In genomic region chr9:115393976-115394775, GRCh38 we compare ENCODE assay signal across 22 cellular contexts.
DNase-seq lines count a peak whose midpoint lies in the region; ATAC-seq and TF ChIP-seq lines count a peak whose summit lies in the region.
"Had no signal": no experiment of that assay in that cellular context is flagged by ENCODE, and none has a peak within 500 bp of the region (broad histone marks: within the 10 kb centered on the region; RNA-seq: fewer than 3 reads in every experiment).

No MANE protein-coding gene starts in this region.

- BruUV-seq in PC-3 (replicated peaks; lab: Mats Ljungman, UMichigan) (no TSS peak), Caco-2 (replicated peaks; lab: Mats Ljungman, UMichigan) (no TSS peak), Calu3 (replicated peaks; lab: Mats Ljungman, UMichigan) (no TSS peak)

- H3F3A ChIP-seq in PC-3 (ENCODE audit: low read length, unreplicated experiment): no peaks in the 10 kb centered on the region

- H3K27ac Mint-ChIP-seq in Caco-2 (ENCODE audit: unreplicated experiment) (no peak overlapping the region), Calu3 (ENCODE audit: unreplicated experiment) (no peak overlapping the region)
- H3K27ac Mint-ChIP-seq: memory B cell, T-cell had no signal

- H3K9me3 ChIP-seq in PC-3 (ENCODE audit: low read length): no peaks in the 10 kb centered on the region
- no peaks in the 10 kb centered on the region for H3K9me3 ChIP-seq in Caco-2
- H3K9me3 ChIP-seq: neutrophil had no signal

- CTCF ChIA-PET in PC-3 (lab: Charles Lee): no interaction called here
- CTCF ChIA-PET in Caco-2 (lab: Charles Lee): no interaction called here
- CTCF ChIA-PET in Calu3 (lab: Charles Lee): no interaction called here

- H3K27ac ChIP-seq in PC-3 (ENCODE audit: low read length): peak overlapping the region; percentile 97
- H3K27ac ChIP-seq: GM23248, neutrophil had no signal

- no peaks in the 10 kb centered on the region for H3K27me3 Mint-ChIP-seq in Caco-2 (ENCODE audit: insufficient read depth, unreplicated experiment)
- H3K27me3 Mint-ChIP-seq in Calu3 (ENCODE audit: unreplicated experiment): no peaks in the 10 kb centered on the region
- H3K27me3 Mint-ChIP-seq: memory B cell had no signal

- POLR2A ChIA-PET in PC-3 (lab: Charles Lee; ENCODE audit: unreplicated experiment): no interaction called here
- POLR2A ChIA-PET in Caco-2 (lab: Charles Lee): no interaction called here

- DNase-seq in AG10803 (ENCODE audit: low read depth) (peak; percentile 46), PC-3 (peak; percentile 94), cerebellar cortex (ENCODE audit: low spot score) (peak; percentile 7), medulla oblongata (ENCODE audit: extremely low spot score) (peak; percentile 65), Caco-2 (no peak), Calu3 (no peak), RKO (ENCODE audit: low spot score) (no peak)
- DNase-seq: activated CD4-positive, CD25-positive, alpha-beta regulatory T cell treated with anti-CD3 and anti-CD28 coated beads, Interleukin-2, amount 50 U/mL, for 72 hours; activated T-cell treated with anti-CD3 and anti-CD28 coated beads, Interleukin-2, amount 50 U/mL, for 1 hour; GF-D8; GM23248; IMR-90; NCI-H1092 treated with DMSO at 0.1 percent for 48 hours; NCI-H2029; NCI-H82; SIG-M5; small intestine; stimulated activated CD4-positive, alpha-beta T cell treated with anti-CD3 and anti-CD28 coated beads, Interleukin-1b, Interleukin-23, amount 100 ng/mL, for 48 hours; T-cell had no signal

- intact Hi-C loops in PC-3 (cut with micrococcal nuclease) (no loop called here), Caco-2 (cut with micrococcal nuclease; ENCODE audit: unreplicated experiment) (no loop called here), Calu3 (cut with micrococcal nuclease; ENCODE audit: unreplicated experiment) (no loop called here)

- no peaks in the 10 kb centered on the region for H3K79me2 ChIP-seq in PC-3 (ENCODE audit: low read length)

- H3K4me3 Mint-ChIP-seq in Caco-2 (ENCODE audit: unreplicated experiment) (no peak overlapping the region), Calu3 (ENCODE audit: low read depth, unreplicated experiment) (no peak overlapping the region)
- H3K4me3 Mint-ChIP-seq: memory B cell, T-cell had no signal

- peak; percentile 68 for ATAC-seq in PC-3
- ATAC-seq in GM21717 (IDR thresholded peaks at IDR 0.05; ENCODE audit: unreplicated experiment): no peak
- ATAC-seq: T-cell had no signal

- H3K4me1 ChIP-seq in PC-3 (ENCODE audit: insufficient read depth, low read length) (peaks cover 39% of the 10 kb centered on the region), Caco-2 (0 out of 2 replicates have a peak, but pooled peaks cover 4% of the 10 kb centered on the region)

- H3K36me3 ChIP-seq in PC-3 (ENCODE audit: low read depth, low read length) (no peaks in the 10 kb centered on the region), Caco-2 (ENCODE audit: control insufficient read depth, insufficient read depth, low read length) (no peaks in the 10 kb centered on the region)
- H3K36me3 ChIP-seq: neutrophil had no signal

- TF ChIP-seq CTCF in AG10803 (conservative IDR thresholded peaks at IDR 0.05; ENCODE audit: low read length) (no peak), PC-3 (conservative IDR thresholded peaks at IDR 0.05; ENCODE audit: low read depth, low read length) (no peak), Caco-2 (IDR thresholded peaks at IDR 0.05; ENCODE audit: insufficient read depth in 1 of 2, low read depth in 1 of 2, low read length in 1 of 2, severe bottlenecking in 1 of 2, unreplicated experiment in 1 of 2) (no peak), Calu3 (IDR thresholded peaks at IDR 0.05; ENCODE audit: unreplicated experiment) (no peak)

- H3K9me2 ChIP-seq in PC-3 (replicated peaks; ENCODE audit: low read length): no peaks in the 10 kb centered on the region

- H3K27me3 ChIP-seq in PC-3 (ENCODE audit: low read length) (no peaks in the 10 kb centered on the region), Caco-2 (replicated peaks; ENCODE audit: control insufficient read depth, insufficient read depth, low read length) (peaks cover 1% of the 10 kb centered on the region; the same call in 1 of the 2 replicates)
- H3K27me3 ChIP-seq: neutrophil had no signal

- H3K9me3 Mint-ChIP-seq in Caco-2 (ENCODE audit: unreplicated experiment): no peaks in the 10 kb centered on the region
- H3K9me3 Mint-ChIP-seq in Calu3 (ENCODE audit: low read depth, unreplicated experiment): peaks cover 5% of the 10 kb centered on the region
- H3K9me3 Mint-ChIP-seq: memory B cell had no signal

- H3K9ac ChIP-seq in PC-3 (ENCODE audit: low read length): peak overlapping the region; percentile 70
- H3K9ac ChIP-seq: GM23248 had no signal

- H4K20me1 ChIP-seq in PC-3 (ENCODE audit: low read length): no peaks in the 10 kb centered on the region

- H2AFZ ChIP-seq in PC-3 (ENCODE audit: low read length): 0 out of 2 replicates have a peak overlapping the region, but pooled peaks have one; percentile 18
- H2AFZ ChIP-seq: GM23248 had no signal

- H3K36me3 Mint-ChIP-seq in Caco-2 (ENCODE audit: insufficient read depth, unreplicated experiment) (no peaks in the 10 kb centered on the region), Calu3 (ENCODE audit: insufficient read depth, unreplicated experiment) (no peaks in the 10 kb centered on the region)
- H3K36me3 Mint-ChIP-seq: memory B cell, T-cell had no signal

- peak overlapping the region; percentile 56 for H3K4me2 ChIP-seq in PC-3 (ENCODE audit: low read length)

- H3K4me3 ChIP-seq in AG10803 (ENCODE audit: low read length): no peak overlapping the region
- H3K4me3 ChIP-seq in PC-3 (ENCODE audit: low read length): no peak overlapping the region
- H3K4me3 ChIP-seq in Caco-2 (ENCODE audit: low read depth, low read length): no peak overlapping the region
- H3K4me3 ChIP-seq: GM23248 had no signal

- H3K4me1 Mint-ChIP-seq in Caco-2 (ENCODE audit: low read depth, unreplicated experiment) (no peaks in the 10 kb centered on the region), Calu3 (ENCODE audit: low read depth, unreplicated experiment) (peaks cover 13% of the 10 kb centered on the region)
- H3K4me1 Mint-ChIP-seq: memory B cell, T-cell had no signal

Comparison
In these comparisons a context has a peak if more than half of its experiments do, and no peak if none do; other contexts are left out.
1. DNase-seq: peak in AG10803 (single experiment), PC-3 (single experiment), cerebellar cortex (single experiment) and medulla oblongata (single experiment); none in Caco-2 (0 of 2), Calu3 (single experiment) and RKO (single experiment).